In the genomic region with DNA sequence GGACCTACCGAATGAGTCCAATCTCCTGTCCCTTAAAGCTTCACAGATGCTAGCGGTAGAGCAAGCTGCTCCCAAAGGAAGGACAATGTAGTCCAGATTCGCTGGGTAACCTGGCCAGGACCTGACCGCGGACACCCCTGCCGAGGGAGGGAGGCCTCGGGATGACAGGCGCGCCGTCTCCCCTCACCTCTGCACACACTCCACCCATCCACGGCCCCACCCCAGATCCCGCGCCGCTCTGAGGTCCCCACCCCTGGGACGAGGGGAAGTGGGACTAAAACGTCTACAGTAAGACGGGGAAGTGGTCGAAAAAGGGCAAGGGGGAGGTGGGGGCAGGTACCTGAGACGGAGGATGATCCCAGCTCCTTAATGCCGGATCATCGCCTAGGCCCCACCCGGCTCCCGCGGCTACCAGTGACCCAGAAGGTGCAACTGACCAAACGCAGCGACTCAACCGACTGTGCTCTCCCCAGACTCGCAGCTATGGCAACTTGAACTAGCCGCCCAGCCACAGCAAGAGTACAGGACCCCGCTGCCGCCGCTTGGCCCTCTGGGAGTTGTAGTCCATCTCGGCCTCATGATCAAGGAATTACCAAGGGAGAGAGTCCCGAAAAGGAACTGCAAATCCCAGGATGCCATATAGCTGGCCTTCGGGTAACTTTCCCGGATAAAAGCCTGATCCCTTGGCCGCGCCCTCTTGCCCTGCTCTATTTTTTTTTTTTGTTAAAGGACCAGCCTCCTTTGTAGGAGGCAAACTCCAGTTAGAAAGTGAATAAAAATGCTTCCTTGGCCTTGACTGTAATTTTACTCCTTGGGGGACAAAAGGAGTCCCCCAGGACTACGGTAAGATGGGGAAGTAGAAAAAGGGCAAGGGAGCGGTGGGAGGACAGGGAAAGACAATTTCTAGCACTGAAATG, we compare ENCODE assay signal across 8 cellular contexts. TPM values are rescaled to one million over a fixed set of nuclear protein-coding genes. Genes with fewer than 3 reads are reported as not detected.
A peak's percentile ranks its signal among the peaks of the same experiment; 100 is the strongest.
DNase-seq lines count a peak whose midpoint lies in the region; ATAC-seq, FAIRE-seq and TF ChIP-seq lines count a peak whose summit lies in the region.

TSS of gene CEP128 (minus strand) at position 498 of the 917 bp plus-strand sequence.

- H4K20me1 ChIP-seq in keratinocyte (ENCODE audit: control insufficient read depth, extremely low read depth, insufficient read depth, low read length), result no peaks in the 10 kb centered on the region

- peak within 1 kb of the TSS; percentile 96 for H3K4me2 ChIP-seq in keratinocyte (ENCODE audit: control insufficient read depth, extremely low read depth, insufficient read depth, low read depth, low read length)

- peak; percentile 66 for TF ChIP-seq POLR2A in GM19099 (IDR thresholded peaks at IDR 0.05; ENCODE audit: extremely low read depth, insufficient read length, low read depth)

- dilution Hi-C loops in keratinocyte (cut with MboI; ENCODE audit: extremely low pct_ligation_motif_present, low sequenced_read_pairs), result no loop called here

- peak; percentile 96 to 98 for DNase-seq in AML-193 (lab: John Stamatoyannopoulos, UW)
- DNase-seq in NCI-H446 treated with DMSO at 0.1 percent for 48 hours (lab: John Stamatoyannopoulos, UW), result peak; percentile 97
- DNase-seq in activated CD4-positive, alpha-beta T cell treated with anti-CD3 and anti-CD28 coated beads for 1 hour, result peak; percentile 66
- peak; percentile 92 for DNase-seq in cerebellum (ENCODE audit: low spot score)
- peak; percentile 70 for DNase-seq in keratinocyte (ENCODE audit: low read depth, low spot score)
- peak; percentile 56 to 72 for DNase-seq in stimulated activated CD4-positive, alpha-beta T cell treated with anti-CD3 and anti-CD28 coated beads, Interleukin-15, amount 100 ng/mL, for 1 hour (ENCODE audit: low read depth in 1 of 2, low spot score in 1 of 2)

- peaks cover 11% of the 10 kb centered on the region for H3K79me2 ChIP-seq in keratinocyte (ENCODE audit: control insufficient read depth, insufficient read depth, low read length)

- peaks cover 28% of the 10 kb centered on the region for H3K4me1 ChIP-seq in keratinocyte (ENCODE audit: control insufficient read depth, extremely low read depth, insufficient read depth, low read length)

- no peaks in the 10 kb centered on the region for H3K27me3 ChIP-seq in keratinocyte (ENCODE audit: control insufficient read depth, extremely low read depth, insufficient read depth, low read length)

- TF ChIP-seq CTCF in keratinocyte (optimal IDR thresholded peaks at IDR 0.05 in 1 of 3, IDR thresholded peaks at IDR 0.05 in 1 of 3, conservative IDR thresholded peaks at IDR 0.05 in 1 of 3; ENCODE audit: extremely low read depth in 1 of 3, insufficient read depth in 2 of 3, low read length in 3 of 3), result no peak

- H3K9me1 ChIP-seq in keratinocyte (ENCODE audit: control insufficient read depth, extremely low read depth, insufficient read depth, low read length), result no peaks in the 10 kb centered on the region

- FAIRE-seq in keratinocyte (lab: Jason Lieb, UNC), result peak; percentile 88

- ATAC-seq in HG03378 (IDR thresholded peaks at IDR 0.05; ENCODE audit: unreplicated experiment), result peak; percentile 94

- peak within 1 kb of the TSS; percentile 74 to 90 (median 82) for H3K4me3 ChIP-seq in keratinocyte (ENCODE audit: control insufficient read depth in 2 of 3, extremely low read depth in 1 of 3, insufficient read depth in 2 of 3, low read depth in 1 of 3, low read length in 3 of 3)

- no peaks in the 10 kb centered on the region for H3K9me3 ChIP-seq in keratinocyte (ENCODE audit: control insufficient read depth, low read depth, low read length)

- H3K27ac ChIP-seq in keratinocyte (ENCODE audit: control insufficient read depth, insufficient read depth, low read length), result peak within 1 kb of the TSS; percentile 59

- no peaks in the 10 kb centered on the region for H3K36me3 ChIP-seq in keratinocyte (ENCODE audit: control insufficient read depth in 2 of 2, extremely low read depth in 1 of 2, insufficient read depth in 2 of 2, low read length in 2 of 2)

- H2AFZ ChIP-seq in keratinocyte (ENCODE audit: control insufficient read depth, low read length), result peak within 1 kb of the TSS; percentile 97

- peak within 1 kb of the TSS; percentile 80 for H3K9ac ChIP-seq in keratinocyte (ENCODE audit: control insufficient read depth, extremely low read depth, insufficient read depth, low read length)

RNA-seq across cellular contexts. Expression of gene CEP128, which starts in this region (rescaled TPM):
- 29.8 TPM for total RNA-seq in cerebellum
- 1.0 to 2.9 TPM (median 2.6 TPM) in 3 replicates for polyA plus RNA-seq in keratinocyte
- 3.3 TPM for polyA plus RNA-seq in keratinocyte (2011; ENCODE audit: low read depth)
- polyA plus RNA-seq in keratinocyte (2011; cell fraction: cytosol; rRNA removed), result 1.0 and 1.6 TPM in 2 replicates
- 2.7 and 3.0 TPM in 2 replicates for polyA plus RNA-seq in keratinocyte (2011; cell fraction: nucleus; rRNA removed)
- polyA plus RNA-seq in keratinocyte (2012; ENCODE audit: low replicate concordance), result 1.3 and 3.4 TPM in 2 replicates
- 3.8 to 14.1 TPM (median 5.2 TPM) in 3 replicates for polyA minus RNA-seq in keratinocyte
- polyA minus RNA-seq in keratinocyte (2011; cell fraction: cytosol; rRNA and poly(A)+ RNA removed), result 0.96 TPM
- 4.6 and 14.4 TPM in 2 replicates for polyA minus RNA-seq in keratinocyte (2011; cell fraction: nucleus; rRNA and poly(A)+ RNA removed)

Comparison
In these comparisons a context has a peak if more than half of its experiments do, and no peak if none do; other contexts are left out.
1. Peak in every context shown above with its lines: DNase-seq, ATAC-seq, H3K4me3 ChIP-seq and H3K27ac ChIP-seq.